Comparison of ENCODE assay signal across 21 cellular contexts in the genomic region with DNA sequence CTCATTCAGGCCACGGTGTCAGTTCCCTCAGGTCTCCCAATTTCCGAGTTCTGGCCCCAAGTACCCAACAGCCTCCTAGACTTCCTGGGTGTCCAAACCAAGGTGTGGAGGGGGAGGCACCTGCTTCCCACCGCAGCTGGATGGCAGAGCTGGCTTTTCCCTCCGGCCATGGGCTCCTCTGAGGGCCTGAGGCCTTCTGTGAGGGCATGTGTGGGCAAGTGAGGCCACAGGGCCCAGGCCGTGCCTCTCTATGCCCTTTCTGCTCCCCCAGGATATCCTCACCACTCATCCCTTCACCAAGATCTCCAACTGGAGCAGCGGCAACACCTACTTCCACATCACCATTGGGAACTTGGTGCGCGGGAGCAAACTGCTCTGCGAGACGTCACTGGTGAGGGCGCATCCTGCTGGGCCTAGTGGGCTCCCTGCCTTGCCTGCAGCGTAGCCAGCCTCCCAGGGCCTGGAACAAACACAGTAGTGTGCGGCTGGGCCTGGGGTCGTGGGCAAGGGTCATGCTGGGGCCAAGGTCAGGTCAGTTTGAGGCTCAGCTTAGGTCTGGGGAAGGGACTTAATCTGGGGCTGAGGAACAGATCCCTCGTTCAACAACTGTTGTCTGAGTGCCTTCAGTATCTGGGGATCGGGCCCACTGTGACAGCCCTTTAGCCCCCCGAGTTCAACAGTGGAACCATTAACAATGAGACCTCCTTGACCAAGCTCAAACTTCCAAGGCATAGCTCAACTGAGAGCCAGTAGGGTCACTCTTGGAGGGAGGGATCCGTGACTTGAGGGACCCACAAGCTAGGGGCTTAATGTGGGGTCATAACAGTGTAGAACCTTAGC.
"Had no signal": no experiment of that assay in that cellular context is flagged by ENCODE, and none has a peak within 500 bp of the region (broad histone marks: within the 10 kb centered on the region; RNA-seq: fewer than 3 reads in every experiment).

No MANE protein-coding gene starts in this region.

- H3K9me3 ChIP-seq: ascending aorta, heart left ventricle, left lung, psoas muscle, suprapubic skin, tibial artery had no signal

- ATAC-seq: activated CD8-positive, alpha-beta T cell treated with anti-CD3 and anti-CD28 coated beads for 36 hours; activated T-cell treated with anti-CD3 and anti-CD28 coated beads, Interleukin-2, amount 50 U/mL, for 72 hours; esophagus mucosa; foreskin keratinocyte; heart left ventricle; left lung; psoas muscle had no signal

- H3K27ac ChIP-seq: ascending aorta, cardiac muscle cell, foreskin keratinocyte, heart left ventricle, left lung, parathyroid adenoma, psoas muscle, suprapubic skin, tibial artery had no signal

- H3K27me3 Mint-ChIP-seq: activated CD8-positive, alpha-beta T cell treated with anti-CD3 and anti-CD28 coated beads for 36 hours; activated naive CD8-positive, alpha-beta T cell had no signal

- H3K4me3 ChIP-seq: ascending aorta, cardiac muscle cell, heart left ventricle, left lung, psoas muscle, suprapubic skin, tibial artery had no signal

- H3K36me3 Mint-ChIP-seq: activated naive CD8-positive, alpha-beta T cell; brain had no signal

- H3K9me3 Mint-ChIP-seq: activated CD8-positive, alpha-beta T cell treated with anti-CD3 and anti-CD28 coated beads for 36 hours; activated T-cell treated with anti-CD3 and anti-CD28 coated beads, Interleukin-2, amount 50 U/mL, for 72 hours; nephron had no signal

- DNase-seq: activated CD4-positive, alpha-beta T cell treated with anti-CD3 and anti-CD28 coated beads for 4 hours; activated CD8-positive, alpha-beta T cell treated with anti-CD3 and anti-CD28 coated beads for 36 hours; activated naive CD4-positive, alpha-beta T cell treated with Interleukin-2 at 50 U/mL for 16 hours; activated T-cell treated with anti-CD3 and anti-CD28 coated beads, Interleukin-2, amount 50 U/mL, for 72 hours; cerebellar nuclear complex; cortex of kidney; foreskin keratinocyte; heart left ventricle; left lung; psoas muscle; stimulated activated naive CD4-positive, alpha-beta T cell; T-helper 1 cell had no signal

- H3K27me3 ChIP-seq: ascending aorta, cardiac muscle cell, foreskin keratinocyte, heart left ventricle, left lung, suprapubic skin, tibial artery had no signal

- H3K36me3 ChIP-seq: ascending aorta, cardiac muscle cell, suprapubic skin, tibial artery had no signal

- H3K4me1 ChIP-seq: ascending aorta, foreskin keratinocyte, heart left ventricle, left lung, parathyroid adenoma, psoas muscle, suprapubic skin, tibial artery had no signal

- H3K27ac Mint-ChIP-seq: activated CD8-positive, alpha-beta T cell treated with anti-CD3 and anti-CD28 coated beads for 36 hours; activated naive CD8-positive, alpha-beta T cell; activated T-cell treated with anti-CD3 and anti-CD28 coated beads, Interleukin-2, amount 50 U/mL, for 72 hours; brain; nephron had no signal

- H3K4me1 Mint-ChIP-seq: brain, nephron had no signal

- H3K4me3 Mint-ChIP-seq: activated CD8-positive, alpha-beta T cell treated with anti-CD3 and anti-CD28 coated beads for 36 hours; activated naive CD8-positive, alpha-beta T cell; activated T-cell treated with anti-CD3 and anti-CD28 coated beads, Interleukin-2, amount 50 U/mL, for 72 hours; brain; nephron had no signal
